Comparison of ENCODE assay signal across 8 cellular contexts in genomic region chr5:51380603-51381207, GRCh38. TPM values are rescaled to one million over a fixed set of nuclear protein-coding genes. Genes with fewer than 3 reads are reported as not detected.
DNase-seq lines count a peak whose midpoint lies in the region; ATAC-seq, FAIRE-seq and TF ChIP-seq lines count a peak whose summit lies in the region.

No MANE protein-coding gene starts in this region.

- ATAC-seq in HG03097 (IDR thresholded peaks at IDR 0.05; ENCODE audit: low FRiP score, unreplicated experiment) (no peak), left cardiac atrium (no peak)

- H3K4me3 ChIP-seq in WERI-Rb-1 (ENCODE audit: low read depth, low read length) (no peak overlapping the region), mesenchymal stem cell (ENCODE audit: insufficient read depth in 1 of 2, low read depth in 1 of 2, low read length in 2 of 2) (no peak overlapping the region)

- no peak overlapping the region for H2BK5ac ChIP-seq in mesenchymal stem cell (ENCODE audit: low read depth, low read length, poor library complexity, severe bottlenecking)

- no peak overlapping the region for H3K4ac ChIP-seq in mesenchymal stem cell (ENCODE audit: low read depth in 1 of 2, low read length in 2 of 2)

- TF ChIP-seq CTCF in WERI-Rb-1 (IDR thresholded peaks at IDR 0.05; ENCODE audit: low read depth, low read length) = peak; percentile 44

- H2BK120ac ChIP-seq in mesenchymal stem cell (ENCODE audit: low read depth, low read length) = no peak overlapping the region

- H3K18ac ChIP-seq in mesenchymal stem cell (ENCODE audit: low read depth in 1 of 2, low read length in 2 of 2) = no peak overlapping the region

- H3K9me3 ChIP-seq in WERI-Rb-1 (ENCODE audit: severe bottlenecking) = peaks cover 8% of the 10 kb centered on the region
- no peaks in the 10 kb centered on the region for H3K9me3 ChIP-seq in mesenchymal stem cell (ENCODE audit: control insufficient read depth, low read length)

- H3K23ac ChIP-seq in mesenchymal stem cell (ENCODE audit: low read length in 2 of 2) = no peak overlapping the region

- WGBS in mesenchymal stem cell = no CpG with 5 or more reads among the region's 7 CpGs

- no peak overlapping the region for H3K27ac ChIP-seq in WERI-Rb-1
- H3K27ac ChIP-seq in mesenchymal stem cell (ENCODE audit: low read length, poor library complexity, severe bottlenecking) = no peak overlapping the region

- H2BK12ac ChIP-seq in mesenchymal stem cell (ENCODE audit: low read length in 2 of 2) = no peak overlapping the region

- intact Hi-C loops in left cardiac atrium (cut with DNase I) = no loop called here

- H3K14ac ChIP-seq in mesenchymal stem cell (ENCODE audit: low read length in 2 of 2) = no peak overlapping the region

- H3K36me3 ChIP-seq in WERI-Rb-1 = no peaks in the 10 kb centered on the region
- no peaks in the 10 kb centered on the region for H3K36me3 ChIP-seq in mesenchymal stem cell (ENCODE audit: control insufficient read depth in 1 of 2, insufficient read depth in 2 of 2, low read depth in 1 of 2, low read length in 2 of 2)

- DNase-seq in DMS53 (lab: John Stamatoyannopoulos, UW) = peak; percentile 73
- DNase-seq in HT1080 (ENCODE audit: low read depth) = peak; percentile 36
- no peak for DNase-seq in WERI-Rb-1
- DNase-seq in mesenchymal stem cell = peak; percentile 71
- DNase-seq in GM12892 (ENCODE audit: insufficient read length) = no peak
- DNase-seq in activated CD4-positive, alpha-beta T cell treated with anti-CD3 and anti-CD28 coated beads, Interleukin-2, amount 50 U/mL, for 48 hours = no peak
- DNase-seq in left cardiac atrium = no peak

- no peak overlapping the region for H4K91ac ChIP-seq in mesenchymal stem cell (ENCODE audit: low read length)

- H2BK15ac ChIP-seq in mesenchymal stem cell (ENCODE audit: low read depth, poor library complexity, severe bottlenecking) = no peak overlapping the region

- H3K27me3 ChIP-seq in WERI-Rb-1 (ENCODE audit: insufficient read depth, low read depth, severe bottlenecking) (peaks cover 95% of the 10 kb centered on the region), mesenchymal stem cell (ENCODE audit: control insufficient read depth in 1 of 2, insufficient read depth in 1 of 2, low read length in 2 of 2) (peaks cover 70 to 88% of the 10 kb centered on the region in 2 experiments)

- H3K9ac ChIP-seq in mesenchymal stem cell (ENCODE audit: low read length) = no peak overlapping the region

- peaks cover 16% of the 10 kb centered on the region for H3K4me1 ChIP-seq in mesenchymal stem cell (ENCODE audit: control insufficient read depth, insufficient read depth, low read depth, low read length)

- no peaks in the 10 kb centered on the region for H3K79me1 ChIP-seq in mesenchymal stem cell (replicated peaks; ENCODE audit: low read length, poor library complexity, severe bottlenecking)

- no peak for TF ChIP-seq POLR2A in GM12892 (IDR thresholded peaks at IDR 0.05; ENCODE audit: low read depth, low read length)

- H2AK5ac ChIP-seq in mesenchymal stem cell (ENCODE audit: low read length, severe bottlenecking) = no peak overlapping the region

- no peak for FAIRE-seq in GM12892 (lab: Jason Lieb, UNC)

- H2AFZ ChIP-seq in mesenchymal stem cell (ENCODE audit: low read depth, low read length) = no peak overlapping the region

- no peak overlapping the region for H4K8ac ChIP-seq in mesenchymal stem cell (ENCODE audit: low read length)

- H3K4me2 ChIP-seq in mesenchymal stem cell (ENCODE audit: low read length, poor library complexity, severe bottlenecking) = no peak overlapping the region

RNA-seq across cellular contexts. Expression of gene ISL1, which starts 2.5 kb away (rescaled TPM):
- 1.3 and 1.9 TPM in 2 replicates for total RNA-seq in HT1080 (2014; rRNA removed; shearing (Covaris generic))
- polyA plus RNA-seq in HT1080 (2015; cell fraction: cytosol; rRNA removed) = 0.10 and 0.34 TPM in 2 replicates
- 0.22 and 0.24 TPM in 2 replicates for polyA plus RNA-seq in HT1080 (2015; cell fraction: nucleus; rRNA removed)
- polyA plus RNA-seq in mesenchymal stem cell (2013, experiment 1 of 2) = 5.6 TPM
- polyA plus RNA-seq in mesenchymal stem cell (2013, experiment 2 of 2) = 5.6 TPM
- polyA plus RNA-seq in GM12892 (2012; ENCODE audit: missing spikeins) = not detected
- not detected for total RNA-seq in left cardiac atrium

Comparison
In these comparisons a context has a peak if more than half of its experiments do, and no peak if none do; other contexts are left out.
1. DNase-seq: peak in DMS53 (single experiment), HT1080 (single experiment) and mesenchymal stem cell (single experiment); none in WERI-Rb-1 (single experiment), GM12892 (single experiment), activated CD4-positive, alpha-beta T cell treated with anti-CD3 and anti-CD28 coated beads, Interleukin-2, amount 50 U/mL, for 48 hours (0 of 2) and left cardiac atrium (single experiment).